In the genomic region with DNA sequence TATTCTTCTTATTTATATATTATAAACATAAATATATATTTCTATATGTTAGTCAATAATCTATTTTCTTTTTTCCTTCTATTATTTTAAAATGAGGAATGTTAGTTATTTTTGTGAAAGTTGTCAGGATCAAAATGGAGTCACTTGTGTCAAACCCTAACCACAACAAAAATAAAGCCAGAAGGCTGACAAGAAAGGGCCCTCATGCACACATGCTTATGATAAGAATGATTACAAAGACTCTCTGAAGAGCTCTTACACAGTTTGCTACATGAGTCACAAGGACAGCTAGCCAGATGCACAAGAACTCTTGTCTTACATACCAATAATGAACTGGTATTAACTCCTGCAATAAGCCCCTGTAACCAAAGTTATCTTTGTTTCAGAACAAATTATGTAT, we compare ENCODE assay signal across 21 cellular contexts.
DNase-seq lines count a peak whose midpoint lies in the region; ATAC-seq and TF ChIP-seq lines count a peak whose summit lies in the region.
"Had no signal": no experiment of that assay in that cellular context is flagged by ENCODE, and none has a peak within 500 bp of the region (broad histone marks: within the 10 kb centered on the region; RNA-seq: fewer than 3 reads in every experiment).

No MANE protein-coding gene starts in this region.

- no peak overlapping the region for H2BK12ac ChIP-seq in mesenchymal stem cell (ENCODE audit: low read length in 2 of 2)

- POLR2A ChIA-PET in CD4-positive, alpha-beta T cell (lab: Charles Lee), result no interaction called here

- CTCF ChIA-PET in CD4-positive, alpha-beta T cell (lab: Charles Lee), result no interaction called here

- H3K4me2 ChIP-seq in mesenchymal stem cell (ENCODE audit: low read length, poor library complexity, severe bottlenecking), result no peak overlapping the region
- H3K4me2 ChIP-seq: BLaER1 had no signal

- H3K14ac ChIP-seq in mesenchymal stem cell (ENCODE audit: low read length in 2 of 2), result no peak overlapping the region

- H2BK120ac ChIP-seq in mesenchymal stem cell (ENCODE audit: low read depth, low read length), result no peak overlapping the region

- no peak overlapping the region for H2BK15ac ChIP-seq in mesenchymal stem cell (ENCODE audit: low read depth, poor library complexity, severe bottlenecking)

- no peaks in the 10 kb centered on the region for H3K36me3 Mint-ChIP-seq in immature natural killer cell
- no peaks in the 10 kb centered on the region for H3K36me3 Mint-ChIP-seq in CD4-positive, alpha-beta T cell (ENCODE audit: low read depth)
- no peaks in the 10 kb centered on the region for H3K36me3 Mint-ChIP-seq in activated T-helper 1 cell treated with anti-CD3 and anti-CD28 coated beads, Interleukin-12 subunit alpha, Interleukin-12 subunit beta, Interleukin-2, Interleukin-4 antibody, amounts not matched to agents 30 ng/mL and 10 ng/mL and 1 ng/mL, durations not matched to agents 14 hours and 24 hours and 36 hours (ENCODE audit: low read depth)
- H3K36me3 Mint-ChIP-seq: activated naive CD4-positive, alpha-beta T cell treated with anti-CD3 and anti-CD28 coated beads, Interleukin-2, amount 50 U/mL, for 72 hours had no signal

- no peaks in the 10 kb centered on the region for H3K4me1 ChIP-seq in mesenchymal stem cell (ENCODE audit: control insufficient read depth, insufficient read depth, low read depth, low read length)
- H3K4me1 ChIP-seq: gastroesophageal sphincter, parathyroid adenoma, suprapubic skin had no signal

- H2AFZ ChIP-seq in mesenchymal stem cell (ENCODE audit: low read depth, low read length), result no peak overlapping the region
- H2AFZ ChIP-seq: parathyroid adenoma had no signal

- no peak for ATAC-seq in CD4-positive, alpha-beta T cell (ENCODE audit: poor library complexity)
- ATAC-seq: activated naive CD4-positive, alpha-beta T cell treated with anti-CD3 and anti-CD28 coated beads, Interleukin-2, amount 50 U/mL, for 72 hours; gastroesophageal sphincter had no signal

- H3K9ac ChIP-seq in mesenchymal stem cell (ENCODE audit: low read length), result no peak overlapping the region
- H3K9ac ChIP-seq: BLaER1, parathyroid adenoma had no signal

- no peaks in the 10 kb centered on the region for H3K9me3 ChIP-seq in mesenchymal stem cell (ENCODE audit: control insufficient read depth, low read length)
- H3K9me3 ChIP-seq in CD4-positive, alpha-beta T cell (ENCODE audit: control insufficient read depth, low read length), result no peaks in the 10 kb centered on the region
- H3K9me3 ChIP-seq: BLaER1, gastroesophageal sphincter, left ventricle myocardium inferior, suprapubic skin had no signal

- no peak for TF ChIP-seq CTCF in epithelial cell of esophagus (IDR thresholded peaks at IDR 0.05; ENCODE audit: insufficient read depth, low read depth, low read length, missing control alignments)
- no peak for TF ChIP-seq CTCF in CD4-positive, alpha-beta T cell (IDR thresholded peaks at IDR 0.05)

- DNase-seq in COLO829 (ENCODE audit: low spot score) (peak; percentile 49), LHCN-M2 (ENCODE audit: low read depth) (peak; percentile 31), epithelial cell of esophagus (ENCODE audit: low read depth) (peak; percentile 43), mesenchymal stem cell (peak; percentile 69), immature natural killer cell (no peak), dermis blood vessel endothelial cell (no peak)
- DNase-seq in CD4-positive, alpha-beta T cell, result no peak
- no peak for DNase-seq in activated T-helper 1 cell treated with anti-CD3 and anti-CD28 coated beads, Interleukin-12 subunit alpha, Interleukin-12 subunit beta, Interleukin-2, Interleukin-4 antibody, amounts not matched to agents 30 ng/mL and 10 ng/mL and 1 ng/mL, durations not matched to agents 14 hours and 24 hours and 36 hours (ENCODE audit: low spot score)
- DNase-seq: activated CD4-positive, alpha-beta T cell treated with anti-CD3 and anti-CD28 coated beads, Interleukin-2, amount 50 U/mL, for 48 hours; activated T-cell treated with anti-CD3 and anti-CD28 coated beads, Interleukin-2, amount 50 U/mL, for 1 hour; caudate nucleus; effector CD8-positive, alpha-beta T cell; left ventricle myocardium inferior; NCI-H1417 treated with DMSO at 0.1 percent for 48 hours; Right ventricle myocardium superior had no signal

- H4K91ac ChIP-seq in mesenchymal stem cell (ENCODE audit: low read length), result no peak overlapping the region

- no peak overlapping the region for H2BK5ac ChIP-seq in mesenchymal stem cell (ENCODE audit: low read depth, low read length, poor library complexity, severe bottlenecking)

- H3K27me3 Mint-ChIP-seq in immature natural killer cell (ENCODE audit: low read depth in 3 of 3), result peaks cover 0 to 3% (median 3%) of the 10 kb centered on the region in 3 donors
- peaks cover 33% of the 10 kb centered on the region for H3K27me3 Mint-ChIP-seq in CD4-positive, alpha-beta T cell
- H3K27me3 Mint-ChIP-seq in activated T-helper 1 cell treated with anti-CD3 and anti-CD28 coated beads, Interleukin-12 subunit alpha, Interleukin-12 subunit beta, Interleukin-2, Interleukin-4 antibody, amounts not matched to agents 30 ng/mL and 10 ng/mL and 1 ng/mL, durations not matched to agents 14 hours and 24 hours and 36 hours (ENCODE audit: insufficient read depth), result peaks cover 25% of the 10 kb centered on the region

- H3K27ac ChIP-seq in mesenchymal stem cell (ENCODE audit: low read length, poor library complexity, severe bottlenecking), result no peak overlapping the region
- H3K27ac ChIP-seq in CD4-positive, alpha-beta T cell (ENCODE audit: low read depth, low read length), result no peak overlapping the region
- H3K27ac ChIP-seq: BLaER1, gastroesophageal sphincter, left ventricle myocardium inferior, parathyroid adenoma, skin epidermis, suprapubic skin had no signal

- no peak overlapping the region for H2AK5ac ChIP-seq in mesenchymal stem cell (ENCODE audit: low read length, severe bottlenecking)

- H4K8ac ChIP-seq in mesenchymal stem cell (ENCODE audit: low read length), result no peak overlapping the region

- H3K4ac ChIP-seq in mesenchymal stem cell (ENCODE audit: low read depth in 1 of 2, low read length in 2 of 2), result no peak overlapping the region

- no peaks in the 10 kb centered on the region for H3K9me3 Mint-ChIP-seq in immature natural killer cell
- no peaks in the 10 kb centered on the region for H3K9me3 Mint-ChIP-seq in CD4-positive, alpha-beta T cell
- H3K9me3 Mint-ChIP-seq in activated T-helper 1 cell treated with anti-CD3 and anti-CD28 coated beads, Interleukin-12 subunit alpha, Interleukin-12 subunit beta, Interleukin-2, Interleukin-4 antibody, amounts not matched to agents 30 ng/mL and 10 ng/mL and 1 ng/mL, durations not matched to agents 14 hours and 24 hours and 36 hours, result no peaks in the 10 kb centered on the region
- H3K9me3 Mint-ChIP-seq: activated naive CD4-positive, alpha-beta T cell treated with anti-CD3 and anti-CD28 coated beads, Interleukin-2, amount 50 U/mL, for 72 hours had no signal

- intact Hi-C loops in CD4-positive, alpha-beta T cell (cut with DNase I, micrococcal nuclease), result no loop called here
- intact Hi-C loops in activated T-helper 1 cell treated with anti-CD3 and anti-CD28 coated beads, Interleukin-12 subunit alpha, Interleukin-12 subunit beta, Interleukin-2, Interleukin-4 antibody, amounts not matched to agents 30 ng/mL and 10 ng/mL and 1 ng/mL, durations not matched to agents 14 hours and 24 hours and 36 hours (cut with micrococcal nuclease), result no loop called here

- no peak overlapping the region for H3K18ac ChIP-seq in mesenchymal stem cell (ENCODE audit: low read depth in 1 of 2, low read length in 2 of 2)

- no peak overlapping the region for H3K4me3 Mint-ChIP-seq in immature natural killer cell
- no peak overlapping the region for H3K4me3 Mint-ChIP-seq in CD4-positive, alpha-beta T cell
- no peak overlapping the region for H3K4me3 Mint-ChIP-seq in activated T-helper 1 cell treated with anti-CD3 and anti-CD28 coated beads, Interleukin-12 subunit alpha, Interleukin-12 subunit beta, Interleukin-2, Interleukin-4 antibody, amounts not matched to agents 30 ng/mL and 10 ng/mL and 1 ng/mL, durations not matched to agents 14 hours and 24 hours and 36 hours

- no peak overlapping the region for H3K27ac Mint-ChIP-seq in immature natural killer cell
- no peak overlapping the region for H3K27ac Mint-ChIP-seq in CD4-positive, alpha-beta T cell
- no peak overlapping the region for H3K27ac Mint-ChIP-seq in activated T-helper 1 cell treated with anti-CD3 and anti-CD28 coated beads, Interleukin-12 subunit alpha, Interleukin-12 subunit beta, Interleukin-2, Interleukin-4 antibody, amounts not matched to agents 30 ng/mL and 10 ng/mL and 1 ng/mL, durations not matched to agents 14 hours and 24 hours and 36 hours
- H3K27ac Mint-ChIP-seq: activated naive CD4-positive, alpha-beta T cell treated with anti-CD3 and anti-CD28 coated beads, Interleukin-2, amount 50 U/mL, for 72 hours had no signal

- H3K79me1 ChIP-seq in mesenchymal stem cell (replicated peaks; ENCODE audit: low read length, poor library complexity, severe bottlenecking), result no peaks in the 10 kb centered on the region

- no peak overlapping the region for H3K23ac ChIP-seq in mesenchymal stem cell (ENCODE audit: low read length in 2 of 2)

- H3K27me3 ChIP-seq in mesenchymal stem cell (ENCODE audit: control insufficient read depth in 1 of 2, insufficient read depth in 1 of 2, low read length in 2 of 2), result peaks cover 0 to 21% of the 10 kb centered on the region in 2 experiments
- peaks cover 17% of the 10 kb centered on the region for H3K27me3 ChIP-seq in CD4-positive, alpha-beta T cell (ENCODE audit: control insufficient read depth, insufficient read depth, low read length)
- H3K27me3 ChIP-seq: BLaER1, gastroesophageal sphincter, suprapubic skin had no signal

- no peaks in the 10 kb centered on the region for H3K4me1 Mint-ChIP-seq in immature natural killer cell
- H3K4me1 Mint-ChIP-seq in CD4-positive, alpha-beta T cell (ENCODE audit: low read depth), result no peaks in the 10 kb centered on the region
- H3K4me1 Mint-ChIP-seq in activated T-helper 1 cell treated with anti-CD3 and anti-CD28 coated beads, Interleukin-12 subunit alpha, Interleukin-12 subunit beta, Interleukin-2, Interleukin-4 antibody, amounts not matched to agents 30 ng/mL and 10 ng/mL and 1 ng/mL, durations not matched to agents 14 hours and 24 hours and 36 hours (ENCODE audit: low read depth), result no peaks in the 10 kb centered on the region

- H3K4me3 ChIP-seq in epithelial cell of esophagus (ENCODE audit: low read length), result no peak overlapping the region
- no peak overlapping the region for H3K4me3 ChIP-seq in mesenchymal stem cell (ENCODE audit: insufficient read depth in 1 of 2, low read depth in 1 of 2, low read length in 2 of 2)
- H3K4me3 ChIP-seq: BLaER1, gastroesophageal sphincter, left ventricle myocardium inferior, skin epidermis, suprapubic skin had no signal

- no peaks in the 10 kb centered on the region for H3K36me3 ChIP-seq in mesenchymal stem cell (ENCODE audit: control insufficient read depth in 1 of 2, insufficient read depth in 2 of 2, low read depth in 1 of 2, low read length in 2 of 2)
- H3K36me3 ChIP-seq: BLaER1, gastroesophageal sphincter, left ventricle myocardium inferior, suprapubic skin had no signal

Comparison
In these comparisons a context has a peak if more than half of its experiments do, and no peak if none do; other contexts are left out.
1. DNase-seq: peak in COLO829 (single experiment), LHCN-M2 (single experiment), epithelial cell of esophagus (single experiment) and mesenchymal stem cell (single experiment); none in immature natural killer cell (0 of 3), dermis blood vessel endothelial cell (single experiment), CD4-positive, alpha-beta T cell (0 of 10) and activated T-helper 1 cell treated with anti-CD3 and anti-CD28 coated beads, Interleukin-12 subunit alpha, Interleukin-12 subunit beta, Interleukin-2, Interleukin-4 antibody, amounts not matched to agents 30 ng/mL and 10 ng/mL and 1 ng/mL, durations not matched to agents 14 hours and 24 hours and 36 hours (single experiment).